ENCODE assay signal across 25 cellular contexts in the genomic region with DNA sequence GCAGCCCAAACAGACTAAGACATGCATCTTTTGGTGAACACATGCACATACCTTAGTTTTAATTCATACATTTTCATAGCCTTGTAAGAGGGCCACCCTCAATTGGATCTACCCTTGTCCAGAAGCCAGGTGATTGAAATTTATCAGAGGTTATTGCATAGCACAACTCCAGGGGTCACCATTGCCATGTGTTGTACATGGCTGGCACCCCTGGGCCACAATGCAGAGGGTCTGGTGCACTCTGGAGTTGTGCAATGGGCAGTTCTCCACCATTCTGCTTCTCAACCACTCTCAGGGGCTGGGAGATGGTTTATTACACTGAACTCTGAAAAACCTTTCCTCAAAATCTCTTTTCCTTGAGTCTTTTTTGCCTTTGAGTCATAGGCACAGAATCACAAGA.
"Had no signal": no experiment of that assay in that cellular context is flagged by ENCODE, and none has a peak within 500 bp of the region (broad histone marks: within the 10 kb centered on the region; RNA-seq: fewer than 3 reads in every experiment).

No MANE protein-coding gene starts in this region.

- H3K27ac Mint-ChIP-seq: memory B cell; mesothelial cell of epicardium; natural killer cell treated with Interleukin-12 subunit alpha and Interleukin-12 subunit beta and Interleukin-15 and Interleukin-18, amount 100 ng/mL, for 72 hours; stimulated activated naive B cell treated with anti-CD40 and anti-IgM and Interleukin-4, amounts not matched to agents 10 μg/mL and 1 μg/mL and 100 μg/mL, for 72 hours; stimulated activated naive CD8-positive, alpha-beta T cell treated with anti-CD3 and anti-CD28 coated beads, Interleukin-15, amount 100 ng/mL, for 72 hours had no signal

- H3K9me3 ChIP-seq: esophagus muscularis mucosa, gastrocnemius medialis, left ventricle myocardium inferior, lower lobe of right lung, pancreas, spleen, thoracic aorta, transverse colon had no signal

- ATAC-seq: gastrocnemius medialis; heart right ventricle; left cardiac atrium; lower lobe of right lung; natural killer cell treated with Interleukin-12 subunit alpha and Interleukin-12 subunit beta and Interleukin-15 and Interleukin-18, amount 100 ng/mL, for 72 hours; pancreas; sciatic nerve; stimulated activated naive B cell treated with anti-CD40 and anti-IgM and Interleukin-4, amounts not matched to agents 10 μg/mL and 1 μg/mL and 100 μg/mL, for 72 hours; stimulated activated naive CD8-positive, alpha-beta T cell treated with anti-CD3 and anti-CD28 coated beads, Interleukin-15, amount 100 ng/mL, for 72 hours had no signal

- H3K9me3 Mint-ChIP-seq: memory B cell; natural killer cell treated with Interleukin-12 subunit alpha and Interleukin-12 subunit beta and Interleukin-15 and Interleukin-18, amount 100 ng/mL, for 72 hours had no signal

- H3K4me3 Mint-ChIP-seq: memory B cell; mesothelial cell of epicardium; natural killer cell treated with Interleukin-12 subunit alpha and Interleukin-12 subunit beta and Interleukin-15 and Interleukin-18, amount 100 ng/mL, for 72 hours; stimulated activated naive B cell treated with anti-CD40 and anti-IgM and Interleukin-4, amounts not matched to agents 10 μg/mL and 1 μg/mL and 100 μg/mL, for 72 hours; stimulated activated naive CD8-positive, alpha-beta T cell treated with anti-CD3 and anti-CD28 coated beads, Interleukin-15, amount 100 ng/mL, for 72 hours had no signal

- H3K4me1 Mint-ChIP-seq: memory B cell; mesothelial cell of epicardium; stimulated activated naive B cell treated with anti-CD40 and anti-IgM and Interleukin-4, amounts not matched to agents 10 μg/mL and 1 μg/mL and 100 μg/mL, for 72 hours; stimulated activated naive CD8-positive, alpha-beta T cell treated with anti-CD3 and anti-CD28 coated beads, Interleukin-15, amount 100 ng/mL, for 72 hours had no signal

- H3K27ac ChIP-seq: dorsolateral prefrontal cortex, esophagus muscularis mucosa, gastrocnemius medialis, heart right ventricle, left ventricle myocardium inferior, lower lobe of right lung, pancreas, spleen, thoracic aorta, transverse colon had no signal

- H3K36me3 Mint-ChIP-seq: memory B cell; mesothelial cell of epicardium; natural killer cell treated with Interleukin-12 subunit alpha and Interleukin-12 subunit beta and Interleukin-15 and Interleukin-18, amount 100 ng/mL, for 72 hours; stimulated activated naive B cell treated with anti-CD40 and anti-IgM and Interleukin-4, amounts not matched to agents 10 μg/mL and 1 μg/mL and 100 μg/mL, for 72 hours had no signal

- FAIRE-seq: endometrium, kidney, pancreas had no signal

- H3K27me3 Mint-ChIP-seq: memory B cell; stimulated activated naive B cell treated with anti-CD40 and anti-IgM and Interleukin-4, amounts not matched to agents 10 μg/mL and 1 μg/mL and 100 μg/mL, for 72 hours; stimulated activated naive CD8-positive, alpha-beta T cell treated with anti-CD3 and anti-CD28 coated beads, Interleukin-15, amount 100 ng/mL, for 72 hours had no signal

- H3K4me1 ChIP-seq: esophagus muscularis mucosa, gastrocnemius medialis, heart right ventricle, left ventricle myocardium inferior, lower lobe of right lung, pancreas, spleen, transverse colon had no signal

- DNase-seq: cortex of kidney; dorsolateral prefrontal cortex; effector CD8-positive, alpha-beta T cell; gastrocnemius medialis; heart right ventricle; kidney; left cardiac atrium; left ventricle myocardium inferior; lower lobe of right lung; occipital lobe; pancreas; spleen; stimulated activated CD4-positive, alpha-beta T cell treated with anti-CD3 and anti-CD28 coated beads, Interleukin-15, amount 100 ng/mL, for 24 hours; stimulated activated CD4-positive, alpha-beta T cell treated with anti-CD3 and anti-CD28 coated beads, Interleukin-1b, Interleukin-23, amount 100 ng/mL, for 48 hours; stimulated activated CD4-positive, alpha-beta T cell treated with anti-CD3 and anti-CD28 coated beads, Interleukin-4, amount 100 ng/mL, for 24 hours; stimulated activated naive B cell treated with anti-CD40 and anti-IgM and Interleukin-4, amounts not matched to agents 10 μg/mL and 1 μg/mL and 100 μg/mL, for 72 hours; stimulated activated naive CD8-positive, alpha-beta T cell treated with anti-CD3 and anti-CD28 coated beads, Interleukin-15, amount 100 ng/mL, for 72 hours; transverse colon had no signal

- H3K4me3 ChIP-seq: dorsolateral prefrontal cortex, esophagus muscularis mucosa, gastrocnemius medialis, heart right ventricle, left ventricle myocardium inferior, lower lobe of right lung, pancreas, spleen, thoracic aorta, transverse colon had no signal

- H3K27me3 ChIP-seq: esophagus muscularis mucosa, gastrocnemius medialis, heart right ventricle, pancreas, spleen, transverse colon had no signal

- H3K36me3 ChIP-seq: esophagus muscularis mucosa, gastrocnemius medialis, heart right ventricle, left ventricle myocardium inferior, lower lobe of right lung, pancreas, spleen, thoracic aorta, transverse colon had no signal
